Comparison of ENCODE assay signal across 1 cellular context in the genomic region with DNA sequence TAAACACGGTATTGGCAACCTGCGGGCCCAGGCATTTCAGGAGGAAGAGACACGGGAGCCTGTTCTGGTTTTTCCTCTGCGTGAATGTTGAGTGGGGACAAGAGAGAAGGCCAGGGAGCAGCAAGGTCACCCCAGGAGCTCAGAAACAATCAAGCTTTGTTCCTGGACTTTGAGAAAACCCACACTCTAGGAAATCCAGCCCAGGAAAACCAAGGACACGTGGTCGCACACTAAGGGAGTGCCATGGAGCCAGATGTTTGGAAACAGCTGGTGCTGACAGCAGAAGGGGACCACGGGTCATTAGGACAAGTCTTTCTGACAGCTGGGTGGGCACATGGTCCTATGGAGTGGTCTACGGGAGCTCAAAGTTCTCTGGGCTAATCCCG.
TF ChIP-seq lines count a peak whose summit lies in the region.

No MANE protein-coding gene starts in this region.

TF ChIP-seq in HepG2, 621 proteins besides CTCF, POLR2A, EP300 and RAD21 (continued from another document and continues in another):
- TF ChIP-seq, protein P1, sequence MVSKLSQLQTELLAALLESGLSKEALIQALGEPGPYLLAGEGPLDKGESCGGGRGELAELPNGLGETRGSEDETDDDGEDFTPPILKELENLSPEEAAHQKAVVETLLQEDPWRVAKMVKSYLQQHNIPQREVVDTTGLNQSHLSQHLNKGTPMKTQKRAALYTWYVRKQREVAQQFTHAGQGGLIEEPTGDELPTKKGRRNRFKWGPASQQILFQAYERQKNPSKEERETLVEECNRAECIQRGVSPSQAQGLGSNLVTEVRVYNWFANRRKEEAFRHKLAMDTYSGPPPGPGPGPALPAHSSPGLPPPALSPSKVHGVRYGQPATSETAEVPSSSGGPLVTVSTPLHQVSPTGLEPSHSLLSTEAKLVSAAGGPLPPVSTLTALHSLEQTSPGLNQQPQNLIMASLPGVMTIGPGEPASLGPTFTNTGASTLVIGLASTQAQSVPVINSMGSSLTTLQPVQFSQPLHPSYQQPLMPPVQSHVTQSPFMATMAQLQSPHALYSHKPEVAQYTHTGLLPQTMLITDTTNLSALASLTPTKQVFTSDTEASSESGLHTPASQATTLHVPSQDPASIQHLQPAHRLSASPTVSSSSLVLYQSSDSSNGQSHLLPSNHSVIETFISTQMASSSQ (IDR thresholded peaks at IDR 0.05; ENCODE audit: low read depth): no peak
- TF ChIP-seq, protein P1 (CRISPR knock-in tag; IDR thresholded peaks at IDR 0.05; ENCODE audit: borderline replicate concordance): 0 out of 2 replicates have a peak, but pooled peaks have one; percentile 31
- peak; percentile 76; the same call in 1 of the 2 replicates for TF ChIP-seq FOXO1 (CRISPR knock-in tag; IDR thresholded peaks at IDR 0.05)
- no peak for TF ChIP-seq RNF2 (conservative IDR thresholded peaks at IDR 0.05; ENCODE audit: low read depth)
- TF ChIP-seq, protein P2, sequence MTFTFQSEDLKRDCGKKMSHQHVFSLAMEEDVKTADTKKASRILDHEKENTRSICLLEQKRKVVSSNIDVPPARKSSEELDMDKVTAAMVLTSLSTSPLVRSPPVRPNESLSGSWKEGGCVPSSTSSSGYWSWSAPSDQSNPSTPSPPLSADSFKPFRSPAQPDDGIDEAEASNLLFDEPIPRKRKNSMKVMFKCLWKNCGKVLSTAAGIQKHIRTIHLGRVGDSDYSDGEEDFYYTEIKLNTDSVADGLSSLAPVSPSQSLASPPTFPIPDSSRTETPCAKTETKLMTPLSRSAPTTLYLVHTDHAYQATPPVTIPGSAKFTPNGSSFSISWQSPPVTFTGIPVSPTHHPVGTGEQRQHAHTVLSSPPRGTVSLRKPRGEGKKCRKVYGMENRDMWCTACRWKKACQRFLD (CRISPR knock-in tag; IDR thresholded peaks at IDR 0.05; ENCODE audit: borderline replicate concordance): no peak
- TF ChIP-seq ELF1 (CRISPR knock-in tag; IDR thresholded peaks at IDR 0.05): no peak; the same call in 1 of the 2 replicates
- no peak for TF ChIP-seq MEF2D (CRISPR knock-in tag; IDR thresholded peaks at IDR 0.05)
- TF ChIP-seq XBP1 (CRISPR knock-in tag; IDR thresholded peaks at IDR 0.05): no peak
- TF ChIP-seq MIXL1 (CRISPR knock-in tag; IDR thresholded peaks at IDR 0.05): 0 out of 2 replicates have a peak, but pooled peaks have one; percentile 62
- TF ChIP-seq, protein P3, sequence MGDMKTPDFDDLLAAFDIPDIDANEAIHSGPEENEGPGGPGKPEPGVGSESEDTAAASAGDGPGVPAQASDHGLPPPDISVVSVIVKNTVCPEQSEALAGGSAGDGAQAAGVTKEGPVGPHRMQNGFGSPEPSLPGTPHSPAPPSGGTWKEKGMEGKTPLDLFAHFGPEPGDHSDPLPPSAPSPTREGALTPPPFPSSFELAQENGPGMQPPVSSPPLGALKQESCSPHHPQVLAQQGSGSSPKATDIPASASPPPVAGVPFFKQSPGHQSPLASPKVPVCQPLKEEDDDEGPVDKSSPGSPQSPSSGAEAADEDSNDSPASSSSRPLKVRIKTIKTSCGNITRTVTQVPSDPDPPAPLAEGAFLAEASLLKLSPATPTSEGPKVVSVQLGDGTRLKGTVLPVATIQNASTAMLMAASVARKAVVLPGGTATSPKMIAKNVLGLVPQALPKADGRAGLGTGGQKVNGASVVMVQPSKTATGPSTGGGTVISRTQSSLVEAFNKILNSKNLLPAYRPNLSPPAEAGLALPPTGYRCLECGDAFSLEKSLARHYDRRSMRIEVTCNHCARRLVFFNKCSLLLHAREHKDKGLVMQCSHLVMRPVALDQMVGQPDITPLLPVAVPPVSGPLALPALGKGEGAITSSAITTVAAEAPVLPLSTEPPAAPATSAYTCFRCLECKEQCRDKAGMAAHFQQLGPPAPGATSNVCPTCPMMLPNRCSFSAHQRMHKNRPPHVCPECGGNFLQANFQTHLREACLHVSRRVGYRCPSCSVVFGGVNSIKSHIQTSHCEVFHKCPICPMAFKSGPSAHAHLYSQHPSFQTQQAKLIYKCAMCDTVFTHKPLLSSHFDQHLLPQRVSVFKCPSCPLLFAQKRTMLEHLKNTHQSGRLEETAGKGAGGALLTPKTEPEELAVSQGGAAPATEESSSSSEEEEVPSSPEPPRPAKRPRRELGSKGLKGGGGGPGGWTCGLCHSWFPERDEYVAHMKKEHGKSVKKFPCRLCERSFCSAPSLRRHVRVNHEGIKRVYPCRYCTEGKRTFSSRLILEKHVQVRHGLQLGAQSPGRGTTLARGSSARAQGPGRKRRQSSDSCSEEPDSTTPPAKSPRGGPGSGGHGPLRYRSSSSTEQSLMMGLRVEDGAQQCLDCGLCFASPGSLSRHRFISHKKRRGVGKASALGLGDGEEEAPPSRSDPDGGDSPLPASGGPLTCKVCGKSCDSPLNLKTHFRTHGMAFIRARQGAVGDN (CRISPR knock-in tag; IDR thresholded peaks at IDR 0.05): peak; percentile 83; the same call in 1 of the 2 replicates
- TF ChIP-seq ZNF205 (CRISPR knock-in tag; IDR thresholded peaks at IDR 0.05): 0 out of 2 replicates have a peak, but pooled peaks have one; percentile 40
- TF ChIP-seq, protein P4, sequence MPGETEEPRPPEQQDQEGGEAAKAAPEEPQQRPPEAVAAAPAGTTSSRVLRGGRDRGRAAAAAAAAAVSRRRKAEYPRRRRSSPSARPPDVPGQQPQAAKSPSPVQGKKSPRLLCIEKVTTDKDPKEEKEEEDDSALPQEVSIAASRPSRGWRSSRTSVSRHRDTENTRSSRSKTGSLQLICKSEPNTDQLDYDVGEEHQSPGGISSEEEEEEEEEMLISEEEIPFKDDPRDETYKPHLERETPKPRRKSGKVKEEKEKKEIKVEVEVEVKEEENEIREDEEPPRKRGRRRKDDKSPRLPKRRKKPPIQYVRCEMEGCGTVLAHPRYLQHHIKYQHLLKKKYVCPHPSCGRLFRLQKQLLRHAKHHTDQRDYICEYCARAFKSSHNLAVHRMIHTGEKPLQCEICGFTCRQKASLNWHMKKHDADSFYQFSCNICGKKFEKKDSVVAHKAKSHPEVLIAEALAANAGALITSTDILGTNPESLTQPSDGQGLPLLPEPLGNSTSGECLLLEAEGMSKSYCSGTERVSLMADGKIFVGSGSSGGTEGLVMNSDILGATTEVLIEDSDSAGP (CRISPR knock-in tag; IDR thresholded peaks at IDR 0.05; ENCODE audit: borderline replicate concordance): 0 out of 2 replicates have a peak, but pooled peaks have one; percentile 46
- peak; percentile 59; the same call in 1 of the 2 replicates for TF ChIP-seq HOXA3 (CRISPR knock-in tag; IDR thresholded peaks at IDR 0.05)
- peak; percentile 53; the same call in 1 of the 2 replicates for TF ChIP-seq IRF2 (CRISPR knock-in tag; IDR thresholded peaks at IDR 0.05)
- TF ChIP-seq ESRRA (CRISPR knock-in tag; IDR thresholded peaks at IDR 0.05; ENCODE audit: low read depth): peak; percentile 71
- TF ChIP-seq ZNF672 (CRISPR knock-in tag; IDR thresholded peaks at IDR 0.05): no peak
- TF ChIP-seq SMAD1 (CRISPR knock-in tag; IDR thresholded peaks at IDR 0.05; ENCODE audit: borderline replicate concordance, low read depth): no peak
- no peak; the same call in 1 of the 2 replicates for TF ChIP-seq NRL (CRISPR knock-in tag; IDR thresholded peaks at IDR 0.05; ENCODE audit: borderline replicate concordance)
- TF ChIP-seq ZNF383 (CRISPR knock-in tag; IDR thresholded peaks at IDR 0.05; ENCODE audit: borderline replicate concordance): no peak
- TF ChIP-seq NR2F2 (IDR thresholded peaks at IDR 0.05; ENCODE audit: borderline replicate concordance, low read depth): peak; percentile 52; the same call in 1 of the 2 replicates
- TF ChIP-seq ATF1 (CRISPR knock-in tag; IDR thresholded peaks at IDR 0.05): peak; percentile 23; the same call in 1 of the 2 replicates
- no peak for TF ChIP-seq MED13 (CRISPR knock-in tag; IDR thresholded peaks at IDR 0.05)
- TF ChIP-seq ZNF569 (CRISPR knock-in tag; IDR thresholded peaks at IDR 0.05; ENCODE audit: borderline replicate concordance): no peak
- TF ChIP-seq ZNF496 (CRISPR knock-in tag; IDR thresholded peaks at IDR 0.05; ENCODE audit: insufficient replicate concordance): no peak
- TF ChIP-seq, protein P5, sequence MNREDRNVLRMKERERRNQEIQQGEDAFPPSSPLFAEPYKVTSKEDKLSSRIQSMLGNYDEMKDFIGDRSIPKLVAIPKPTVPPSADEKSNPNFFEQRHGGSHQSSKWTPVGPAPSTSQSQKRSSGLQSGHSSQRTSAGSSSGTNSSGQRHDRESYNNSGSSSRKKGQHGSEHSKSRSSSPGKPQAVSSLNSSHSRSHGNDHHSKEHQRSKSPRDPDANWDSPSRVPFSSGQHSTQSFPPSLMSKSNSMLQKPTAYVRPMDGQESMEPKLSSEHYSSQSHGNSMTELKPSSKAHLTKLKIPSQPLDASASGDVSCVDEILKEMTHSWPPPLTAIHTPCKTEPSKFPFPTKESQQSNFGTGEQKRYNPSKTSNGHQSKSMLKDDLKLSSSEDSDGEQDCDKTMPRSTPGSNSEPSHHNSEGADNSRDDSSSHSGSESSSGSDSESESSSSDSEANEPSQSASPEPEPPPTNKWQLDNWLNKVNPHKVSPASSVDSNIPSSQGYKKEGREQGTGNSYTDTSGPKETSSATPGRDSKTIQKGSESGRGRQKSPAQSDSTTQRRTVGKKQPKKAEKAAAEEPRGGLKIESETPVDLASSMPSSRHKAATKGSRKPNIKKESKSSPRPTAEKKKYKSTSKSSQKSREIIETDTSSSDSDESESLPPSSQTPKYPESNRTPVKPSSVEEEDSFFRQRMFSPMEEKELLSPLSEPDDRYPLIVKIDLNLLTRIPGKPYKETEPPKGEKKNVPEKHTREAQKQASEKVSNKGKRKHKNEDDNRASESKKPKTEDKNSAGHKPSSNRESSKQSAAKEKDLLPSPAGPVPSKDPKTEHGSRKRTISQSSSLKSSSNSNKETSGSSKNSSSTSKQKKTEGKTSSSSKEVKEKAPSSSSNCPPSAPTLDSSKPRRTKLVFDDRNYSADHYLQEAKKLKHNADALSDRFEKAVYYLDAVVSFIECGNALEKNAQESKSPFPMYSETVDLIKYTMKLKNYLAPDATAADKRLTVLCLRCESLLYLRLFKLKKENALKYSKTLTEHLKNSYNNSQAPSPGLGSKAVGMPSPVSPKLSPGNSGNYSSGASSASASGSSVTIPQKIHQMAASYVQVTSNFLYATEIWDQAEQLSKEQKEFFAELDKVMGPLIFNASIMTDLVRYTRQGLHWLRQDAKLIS (CRISPR knock-in tag; IDR thresholded peaks at IDR 0.05): no peak
- TF ChIP-seq ATF7 (IDR thresholded peaks at IDR 0.05): no peak
- TF ChIP-seq ATF7 (CRISPR knock-in tag; IDR thresholded peaks at IDR 0.05): no peak
- TF ChIP-seq YEATS2 (CRISPR knock-in tag; IDR thresholded peaks at IDR 0.05; ENCODE audit: borderline replicate concordance): peak; percentile 45; the same call in 1 of the 2 replicates
- TF ChIP-seq, protein P6, sequence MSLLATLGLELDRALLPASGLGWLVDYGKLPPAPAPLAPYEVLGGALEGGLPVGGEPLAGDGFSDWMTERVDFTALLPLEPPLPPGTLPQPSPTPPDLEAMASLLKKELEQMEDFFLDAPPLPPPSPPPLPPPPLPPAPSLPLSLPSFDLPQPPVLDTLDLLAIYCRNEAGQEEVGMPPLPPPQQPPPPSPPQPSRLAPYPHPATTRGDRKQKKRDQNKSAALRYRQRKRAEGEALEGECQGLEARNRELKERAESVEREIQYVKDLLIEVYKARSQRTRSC (CRISPR knock-in tag; IDR thresholded peaks at IDR 0.05; ENCODE audit: low read depth): no peak
- peak; percentile 57 for TF ChIP-seq NR2F6 (IDR thresholded peaks at IDR 0.05)
- TF ChIP-seq NR2F6 (CRISPR knock-in tag; IDR thresholded peaks at IDR 0.05): peak; percentile 81
- no peak for TF ChIP-seq HES4 (CRISPR knock-in tag; IDR thresholded peaks at IDR 0.05; ENCODE audit: borderline replicate concordance)
- no peak for TF ChIP-seq TSC22D2 (CRISPR knock-in tag; IDR thresholded peaks at IDR 0.05; ENCODE audit: borderline replicate concordance)
- TF ChIP-seq ZNF775 (CRISPR knock-in tag; IDR thresholded peaks at IDR 0.05; ENCODE audit: borderline replicate concordance): no peak
- peak; percentile 84 for TF ChIP-seq TEAD3 (CRISPR knock-in tag; optimal IDR thresholded peaks at IDR 0.05; ENCODE audit: borderline replicate concordance)
- no peak for TF ChIP-seq ZNF329 (CRISPR knock-in tag; IDR thresholded peaks at IDR 0.05; ENCODE audit: low read depth)
- TF ChIP-seq, protein P7, sequence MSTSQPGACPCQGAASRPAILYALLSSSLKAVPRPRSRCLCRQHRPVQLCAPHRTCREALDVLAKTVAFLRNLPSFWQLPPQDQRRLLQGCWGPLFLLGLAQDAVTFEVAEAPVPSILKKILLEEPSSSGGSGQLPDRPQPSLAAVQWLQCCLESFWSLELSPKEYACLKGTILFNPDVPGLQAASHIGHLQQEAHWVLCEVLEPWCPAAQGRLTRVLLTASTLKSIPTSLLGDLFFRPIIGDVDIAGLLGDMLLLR (CRISPR knock-in tag; IDR thresholded peaks at IDR 0.05): no peak; the same call in 1 of the 2 replicates
- no peak for TF ChIP-seq ZNF468 (CRISPR knock-in tag; IDR thresholded peaks at IDR 0.05)
- TF ChIP-seq PHF21A (CRISPR knock-in tag; IDR thresholded peaks at IDR 0.05): peak; percentile 90
- TF ChIP-seq RFXANK (CRISPR knock-in tag; IDR thresholded peaks at IDR 0.05): no peak
- no peak for TF ChIP-seq ATM (IDR thresholded peaks at IDR 0.05; ENCODE audit: borderline replicate concordance)
- TF ChIP-seq TRIM24 (CRISPR knock-in tag; IDR thresholded peaks at IDR 0.05): no peak
- no peak for TF ChIP-seq ZNF761 (CRISPR knock-in tag; conservative IDR thresholded peaks at IDR 0.05)
- TF ChIP-seq, protein P8, sequence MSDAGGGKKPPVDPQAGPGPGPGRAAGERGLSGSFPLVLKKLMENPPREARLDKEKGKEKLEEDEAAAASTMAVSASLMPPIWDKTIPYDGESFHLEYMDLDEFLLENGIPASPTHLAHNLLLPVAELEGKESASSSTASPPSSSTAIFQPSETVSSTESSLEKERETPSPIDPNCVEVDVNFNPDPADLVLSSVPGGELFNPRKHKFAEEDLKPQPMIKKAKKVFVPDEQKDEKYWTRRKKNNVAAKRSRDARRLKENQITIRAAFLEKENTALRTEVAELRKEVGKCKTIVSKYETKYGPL (CRISPR knock-in tag; IDR thresholded peaks at IDR 0.05): no peak
- 0 out of 2 replicates have a peak, but pooled peaks have one; percentile 34 for TF ChIP-seq ZNF850 (CRISPR knock-in tag; conservative IDR thresholded peaks at IDR 0.05)
